Comparison of ENCODE assay signal across 8 cellular contexts in genomic region chr3:105837143-105837740, GRCh38. TPM values are rescaled to one million over a fixed set of nuclear protein-coding genes. Genes with fewer than 3 reads are reported as not detected.
DNase-seq lines count a peak whose midpoint lies in the region; ATAC-seq and TF ChIP-seq lines count a peak whose summit lies in the region.

No MANE protein-coding gene starts in this region.

- H3K4me1 Mint-ChIP-seq in HFFc6 (ENCODE audit: low read depth) = peaks cover 56% of the 10 kb centered on the region

- peaks cover 45% of the 10 kb centered on the region for H3K36me3 Mint-ChIP-seq in HFFc6 (ENCODE audit: low read depth)

- no peak overlapping the region for H3K4me3 ChIP-seq in mesodermal cell (ENCODE audit: extremely low read depth, insufficient read depth, low read length, poor library complexity, severe bottlenecking)

- H3K4me1 ChIP-seq in mesodermal cell (ENCODE audit: control insufficient read depth, insufficient read depth, low read length, poor library complexity, severe bottlenecking) = peaks cover 35% of the 10 kb centered on the region

- H3K9me3 ChIP-seq in mesodermal cell (ENCODE audit: control insufficient read depth, low read length) = no peaks in the 10 kb centered on the region

- DNase-seq in HFFc6 (no peak), NCI-H446 treated with DMSO at 0.1 percent for 48 hours (lab: John Stamatoyannopoulos, UW) (peak; percentile 29), 8988T (no peak), NCI-H2081 treated with DMSO at 0.1 percent for 48 hours (lab: John Stamatoyannopoulos, UW) (no peak), NK-92 (lab: John Stamatoyannopoulos, UW; ENCODE audit: unreplicated experiment) (no peak), GM03348 (ENCODE audit: low spot score) (no peak)

- H3K27ac Mint-ChIP-seq in HFFc6 = 0 out of 2 replicates have a peak overlapping the region, but pooled peaks have one; percentile 1

- H3K27ac ChIP-seq in mesodermal cell (ENCODE audit: low read depth, low read length, severe bottlenecking) = peak overlapping the region; percentile 70

- 83 to 93% methylated on average over 2 to 3 of the region's 5 CpGs for WGBS in mesodermal cell (ENCODE audit: insufficient coverage in 2 of 2), 2 experiments

- ATAC-seq in GM18870 (IDR thresholded peaks at IDR 0.05; ENCODE audit: unreplicated experiment) = peak; percentile 97

- peaks cover 13% of the 10 kb centered on the region for H3K36me3 ChIP-seq in mesodermal cell (ENCODE audit: control insufficient read depth, insufficient read depth, low read length)

- peak overlapping the region; percentile 52; the same call in 1 of the 2 replicates for H3K4me3 Mint-ChIP-seq in HFFc6

- no peak for TF ChIP-seq CTCF in HFFc6 (IDR thresholded peaks at IDR 0.05)

- H3K9me3 Mint-ChIP-seq in HFFc6 = no peaks in the 10 kb centered on the region

- H3K27me3 Mint-ChIP-seq in HFFc6 (ENCODE audit: insufficient read depth) = no peaks in the 10 kb centered on the region

RNA-seq across cellular contexts. Expression of gene CBLB, which starts 31.6 kb away (rescaled TPM):
- 10 to 100 TPM; 17.6 to 22.6 (median 20.6) TPM for total RNA-seq in HFFc6 (2021; fragmentation: NEBNext Ultra II Directional; extraction: Animal tissue kit (Norgen Biotek cat#: 25700))
- 34.5 TPM for polyA plus RNA-seq in mesodermal cell (2013, experiment 1 of 2)
- polyA plus RNA-seq in mesodermal cell (2013, experiment 2 of 2) = 32.2 TPM
